ENCODE assay signal across 9 cellular contexts in genomic region chr2:96527052-96527964, GRCh38. TPM values are rescaled to one million over a fixed set of nuclear protein-coding genes. Genes with fewer than 3 reads are reported as not detected.
A peak's percentile ranks its signal among the peaks of the same experiment; 100 is the strongest.
DNase-seq lines count a peak whose midpoint lies in the region; ATAC-seq and TF ChIP-seq lines count a peak whose summit lies in the region.
"Had no signal": no experiment of that assay in that cellular context is flagged by ENCODE, and none has a peak within 500 bp of the region (broad histone marks: within the 10 kb centered on the region; RNA-seq: fewer than 3 reads in every experiment).

No MANE protein-coding gene starts in this region.

- WGBS in heart left ventricle, 4 donors: 13 to 25% (median 15%) methylated on average over 20 to 60 of the region's 60 CpGs

- H3K36me3 ChIP-seq in heart left ventricle: no peaks in the 10 kb centered on the region

- H3K27me3 Mint-ChIP-seq in activated T-cell treated with anti-CD3 and anti-CD28 coated beads, Interleukin-2, amount 50 U/mL, for 4 hours (ENCODE audit: low read depth): no peaks in the 10 kb centered on the region

- no peaks in the 10 kb centered on the region for H3K36me3 Mint-ChIP-seq in activated T-cell treated with anti-CD3 and anti-CD28 coated beads, Interleukin-2, amount 50 U/mL, for 4 hours (ENCODE audit: insufficient read depth)

- DNase-seq in activated T-cell treated with anti-CD3 and anti-CD28 coated beads, Interleukin-2, amount 50 U/mL, for 4 hours: peak; percentile 53
- DNase-seq in heart left ventricle: peak in 3 of 5 donors; percentile 51 to 68 (median 61)
- no peak for DNase-seq in skeletal muscle cell (ENCODE audit: low read depth)
- DNase-seq in GDM1 (lab: John Stamatoyannopoulos, UW): no peak
- no peak for DNase-seq in inferior parietal cortex (ENCODE audit: extremely low spot score)
- no peak for DNase-seq in T1000 (lab: John Stamatoyannopoulos, UW)

- no peaks in the 10 kb centered on the region for H3K9me3 ChIP-seq in heart left ventricle

- no peak for TF ChIP-seq POLR2A in heart left ventricle (IDR thresholded peaks at IDR 0.05)

- H3K9me3 Mint-ChIP-seq in activated T-cell treated with anti-CD3 and anti-CD28 coated beads, Interleukin-2, amount 50 U/mL, for 4 hours: no peaks in the 10 kb centered on the region

- peak overlapping the region; percentile 61 to 100 (median 84) for H3K27ac ChIP-seq in heart left ventricle

- intact Hi-C loops in heart left ventricle (cut with DNase I): no loop called here

- peak overlapping the region; percentile 39 to 77 (median 60) for H3K4me3 ChIP-seq in heart left ventricle
- peak overlapping the region; percentile 47 for H3K4me3 ChIP-seq in skeletal muscle cell (ENCODE audit: low read depth, low read length)

- H3K4me1 Mint-ChIP-seq in activated T-cell treated with anti-CD3 and anti-CD28 coated beads, Interleukin-2, amount 50 U/mL, for 4 hours (ENCODE audit: low read depth): peaks cover 68% of the 10 kb centered on the region

- ATAC-seq in HG03460 (IDR thresholded peaks at IDR 0.05; ENCODE audit: unreplicated experiment) (peak; percentile 41), heart left ventricle (peak in 1 of 4 donors; percentile 14)
- peak; percentile 28 to 30 for ATAC-seq in activated T-cell treated with anti-CD3 and anti-CD28 coated beads, Interleukin-2, amount 50 U/mL, for 4 hours

- no peaks in the 10 kb centered on the region for H3K27me3 ChIP-seq in heart left ventricle

- peak; percentile 32; the same call in 2 of the 3 replicates for TF ChIP-seq CTCF in GM12872 (IDR thresholded peaks at IDR 0.05; ENCODE audit: insufficient read depth, low read depth, low read length)
- peak in 11 of 12 donors; percentile 12 to 64 (median 40) for TF ChIP-seq CTCF in heart left ventricle (IDR thresholded peaks at IDR 0.05)

- peaks cover 9 to 69% (median 37%) of the 10 kb centered on the region in 12 donors for H3K4me1 ChIP-seq in heart left ventricle

- peak overlapping the region; percentile 76 for H3K4me3 Mint-ChIP-seq in activated T-cell treated with anti-CD3 and anti-CD28 coated beads, Interleukin-2, amount 50 U/mL, for 4 hours

RNA-seq across cellular contexts. Expression of gene ARID5A, which starts 9.2 kb away (rescaled TPM):
- total RNA-seq in activated T-cell treated with anti-CD3 and anti-CD28 coated beads, Interleukin-2, amount 50 U/mL, for 4 hours: 100 to 1,000 TPM; 131 to 169 (median 132) TPM
- 10 to 100 TPM; 13.3 to 50.2 (median 28.2) TPM for total RNA-seq in heart left ventricle
- polyA plus RNA-seq in heart left ventricle: 10 to 100 TPM; 35.6 to 41.2 TPM

RNA-seq across cellular contexts. Expression of gene NEURL3, which starts 22.2 kb away (rescaled TPM):
- under 1 TPM in 2 of 3 donors, not detected in 1; 0.26 to 0.38 TPM for total RNA-seq in activated T-cell treated with anti-CD3 and anti-CD28 coated beads, Interleukin-2, amount 50 U/mL, for 4 hours
- under 1 TPM in 2 of 9 donors, not detected in 7; 0.27 to 0.75 TPM for total RNA-seq in heart left ventricle
- under 1 TPM in 1 of 2 donors, not detected in 1; 0.07 TPM for polyA plus RNA-seq in heart left ventricle
- total RNA-seq: NCI-H460 had no signal

Comparison
In these comparisons a context has a peak if more than half of its experiments do, and no peak if none do; other contexts are left out.
1. DNase-seq: peak in activated T-cell treated with anti-CD3 and anti-CD28 coated beads, Interleukin-2, amount 50 U/mL, for 4 hours (single experiment) and heart left ventricle (3 of 5); none in skeletal muscle cell (single experiment), GDM1 (single experiment), inferior parietal cortex (single experiment) and T1000 (single experiment).